1 cellular context compared by ENCODE assay signal in the genomic region with DNA sequence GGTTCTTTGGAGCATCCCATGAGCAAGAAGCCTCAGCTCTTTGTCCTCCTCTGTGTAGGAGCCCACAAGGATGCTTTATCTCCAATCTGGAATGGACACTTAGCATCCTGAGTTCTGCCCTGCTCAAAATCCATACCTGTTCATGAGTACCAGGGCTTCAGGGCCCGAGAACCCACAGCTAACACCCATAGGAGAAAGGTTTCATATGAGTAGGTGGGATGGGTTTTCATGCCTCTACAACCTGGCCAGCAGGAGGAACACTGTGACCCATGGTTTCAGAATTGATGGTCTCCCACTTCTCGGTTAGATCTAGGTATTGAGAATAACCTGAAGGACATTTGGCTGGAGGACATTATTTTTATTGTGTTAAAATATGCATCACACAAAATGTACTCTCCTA.
TF ChIP-seq lines count a peak whose summit lies in the region.

No MANE protein-coding gene starts in this region.

TF ChIP-seq in GM23338, 12 proteins besides CTCF, POLR2A, EP300 and RAD21 (continued from another document):
- TF ChIP-seq, protein P1, sequence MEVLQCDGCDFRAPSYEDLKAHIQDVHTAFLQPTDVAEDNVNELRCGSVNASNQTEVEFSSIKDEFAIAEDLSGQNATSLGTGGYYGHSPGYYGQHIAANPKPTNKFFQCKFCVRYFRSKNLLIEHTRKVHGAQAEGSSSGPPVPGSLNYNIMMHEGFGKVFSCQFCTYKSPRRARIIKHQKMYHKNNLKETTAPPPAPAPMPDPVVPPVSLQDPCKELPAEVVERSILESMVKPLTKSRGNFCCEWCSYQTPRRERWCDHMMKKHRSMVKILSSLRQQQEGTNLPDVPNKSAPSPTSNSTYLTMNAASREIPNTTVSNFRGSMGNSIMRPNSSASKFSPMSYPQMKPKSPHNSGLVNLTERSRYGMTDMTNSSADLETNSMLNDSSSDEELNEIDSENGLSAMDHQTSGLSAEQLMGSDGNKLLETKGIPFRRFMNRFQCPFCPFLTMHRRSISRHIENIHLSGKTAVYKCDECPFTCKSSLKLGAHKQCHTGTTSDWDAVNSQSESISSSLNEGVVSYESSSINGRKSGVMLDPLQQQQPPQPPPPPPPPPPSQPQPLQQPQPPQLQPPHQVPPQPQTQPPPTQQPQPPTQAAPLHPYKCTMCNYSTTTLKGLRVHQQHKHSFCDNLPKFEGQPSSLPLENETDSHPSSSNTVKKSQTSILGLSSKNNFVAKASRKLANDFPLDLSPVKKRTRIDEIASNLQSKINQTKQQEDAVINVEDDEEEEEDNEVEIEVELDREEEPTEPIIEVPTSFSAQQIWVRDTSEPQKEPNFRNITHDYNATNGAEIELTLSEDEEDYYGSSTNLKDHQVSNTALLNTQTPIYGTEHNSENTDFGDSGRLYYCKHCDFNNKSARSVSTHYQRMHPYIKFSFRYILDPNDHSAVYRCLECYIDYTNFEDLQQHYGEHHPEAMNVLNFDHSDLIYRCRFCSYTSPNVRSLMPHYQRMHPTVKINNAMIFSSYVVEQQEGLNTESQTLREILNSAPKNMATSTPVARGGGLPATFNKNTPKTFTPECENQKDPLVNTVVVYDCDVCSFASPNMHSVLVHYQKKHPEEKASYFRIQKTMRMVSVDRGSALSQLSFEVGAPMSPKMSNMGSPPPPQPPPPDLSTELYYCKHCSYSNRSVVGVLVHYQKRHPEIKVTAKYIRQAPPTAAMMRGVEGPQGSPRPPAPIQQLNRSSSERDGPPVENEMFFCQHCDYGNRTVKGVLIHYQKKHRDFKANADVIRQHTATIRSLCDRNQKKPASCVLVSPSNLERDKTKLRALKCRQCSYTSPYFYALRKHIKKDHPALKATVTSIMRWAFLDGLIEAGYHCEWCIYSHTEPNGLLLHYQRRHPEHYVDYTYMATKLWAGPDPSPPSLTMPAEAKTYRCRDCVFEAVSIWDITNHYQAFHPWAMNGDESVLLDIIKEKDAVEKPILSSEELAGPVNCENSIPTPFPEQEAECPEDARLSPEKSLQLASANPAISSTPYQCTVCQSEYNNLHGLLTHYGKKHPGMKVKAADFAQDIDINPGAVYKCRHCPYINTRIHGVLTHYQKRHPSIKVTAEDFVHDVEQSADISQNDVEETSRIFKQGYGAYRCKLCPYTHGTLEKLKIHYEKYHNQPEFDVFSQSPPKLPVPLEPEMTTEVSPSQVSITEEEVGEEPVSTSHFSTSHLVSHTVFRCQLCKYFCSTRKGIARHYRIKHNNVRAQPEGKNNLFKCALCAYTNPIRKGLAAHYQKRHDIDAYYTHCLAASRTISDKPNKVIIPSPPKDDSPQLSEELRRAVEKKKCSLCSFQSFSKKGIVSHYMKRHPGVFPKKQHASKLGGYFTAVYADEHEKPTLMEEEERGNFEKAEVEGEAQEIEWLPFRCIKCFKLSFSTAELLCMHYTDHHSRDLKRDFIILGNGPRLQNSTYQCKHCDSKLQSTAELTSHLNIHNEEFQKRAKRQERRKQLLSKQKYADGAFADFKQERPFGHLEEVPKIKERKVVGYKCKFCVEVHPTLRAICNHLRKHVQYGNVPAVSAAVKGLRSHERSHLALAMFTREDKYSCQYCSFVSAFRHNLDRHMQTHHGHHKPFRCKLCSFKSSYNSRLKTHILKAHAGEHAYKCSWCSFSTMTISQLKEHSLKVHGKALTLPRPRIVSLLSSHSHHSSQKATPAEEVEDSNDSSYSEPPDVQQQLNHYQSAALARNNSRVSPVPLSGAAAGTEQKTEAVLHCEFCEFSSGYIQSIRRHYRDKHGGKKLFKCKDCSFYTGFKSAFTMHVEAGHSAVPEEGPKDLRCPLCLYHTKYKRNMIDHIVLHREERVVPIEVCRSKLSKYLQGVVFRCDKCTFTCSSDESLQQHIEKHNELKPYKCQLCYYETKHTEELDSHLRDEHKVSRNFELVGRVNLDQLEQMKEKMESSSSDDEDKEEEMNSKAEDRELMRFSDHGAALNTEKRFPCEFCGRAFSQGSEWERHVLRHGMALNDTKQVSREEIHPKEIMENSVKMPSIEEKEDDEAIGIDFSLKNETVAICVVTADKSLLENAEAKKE (CRISPR knock-in tag; IDR thresholded peaks at IDR 0.05): no peak
- TF ChIP-seq, protein P2, sequence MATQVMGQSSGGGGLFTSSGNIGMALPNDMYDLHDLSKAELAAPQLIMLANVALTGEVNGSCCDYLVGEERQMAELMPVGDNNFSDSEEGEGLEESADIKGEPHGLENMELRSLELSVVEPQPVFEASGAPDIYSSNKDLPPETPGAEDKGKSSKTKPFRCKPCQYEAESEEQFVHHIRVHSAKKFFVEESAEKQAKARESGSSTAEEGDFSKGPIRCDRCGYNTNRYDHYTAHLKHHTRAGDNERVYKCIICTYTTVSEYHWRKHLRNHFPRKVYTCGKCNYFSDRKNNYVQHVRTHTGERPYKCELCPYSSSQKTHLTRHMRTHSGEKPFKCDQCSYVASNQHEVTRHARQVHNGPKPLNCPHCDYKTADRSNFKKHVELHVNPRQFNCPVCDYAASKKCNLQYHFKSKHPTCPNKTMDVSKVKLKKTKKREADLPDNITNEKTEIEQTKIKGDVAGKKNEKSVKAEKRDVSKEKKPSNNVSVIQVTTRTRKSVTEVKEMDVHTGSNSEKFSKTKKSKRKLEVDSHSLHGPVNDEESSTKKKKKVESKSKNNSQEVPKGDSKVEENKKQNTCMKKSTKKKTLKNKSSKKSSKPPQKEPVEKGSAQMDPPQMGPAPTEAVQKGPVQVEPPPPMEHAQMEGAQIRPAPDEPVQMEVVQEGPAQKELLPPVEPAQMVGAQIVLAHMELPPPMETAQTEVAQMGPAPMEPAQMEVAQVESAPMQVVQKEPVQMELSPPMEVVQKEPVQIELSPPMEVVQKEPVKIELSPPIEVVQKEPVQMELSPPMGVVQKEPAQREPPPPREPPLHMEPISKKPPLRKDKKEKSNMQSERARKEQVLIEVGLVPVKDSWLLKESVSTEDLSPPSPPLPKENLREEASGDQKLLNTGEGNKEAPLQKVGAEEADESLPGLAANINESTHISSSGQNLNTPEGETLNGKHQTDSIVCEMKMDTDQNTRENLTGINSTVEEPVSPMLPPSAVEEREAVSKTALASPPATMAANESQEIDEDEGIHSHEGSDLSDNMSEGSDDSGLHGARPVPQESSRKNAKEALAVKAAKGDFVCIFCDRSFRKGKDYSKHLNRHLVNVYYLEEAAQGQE (IDR thresholded peaks at IDR 0.05; ENCODE audit: unreplicated experiment): no peak
- TF ChIP-seq STAT1 (IDR thresholded peaks at IDR 0.05; ENCODE audit: unreplicated experiment) (no peak), ZNF114 (CRISPR knock-in tag; IDR thresholded peaks at IDR 0.05) (no peak), POLR2AphosphoS5 (IDR thresholded peaks at IDR 0.05; ENCODE audit: low read depth) (no peak)
- TF ChIP-seq, protein P3, sequence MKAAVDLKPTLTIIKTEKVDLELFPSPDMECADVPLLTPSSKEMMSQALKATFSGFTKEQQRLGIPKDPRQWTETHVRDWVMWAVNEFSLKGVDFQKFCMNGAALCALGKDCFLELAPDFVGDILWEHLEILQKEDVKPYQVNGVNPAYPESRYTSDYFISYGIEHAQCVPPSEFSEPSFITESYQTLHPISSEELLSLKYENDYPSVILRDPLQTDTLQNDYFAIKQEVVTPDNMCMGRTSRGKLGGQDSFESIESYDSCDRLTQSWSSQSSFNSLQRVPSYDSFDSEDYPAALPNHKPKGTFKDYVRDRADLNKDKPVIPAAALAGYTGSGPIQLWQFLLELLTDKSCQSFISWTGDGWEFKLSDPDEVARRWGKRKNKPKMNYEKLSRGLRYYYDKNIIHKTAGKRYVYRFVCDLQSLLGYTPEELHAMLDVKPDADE (IDR thresholded peaks at IDR 0.05): no peak
